1 cellular context compared by ENCODE assay signal in the genomic region with DNA sequence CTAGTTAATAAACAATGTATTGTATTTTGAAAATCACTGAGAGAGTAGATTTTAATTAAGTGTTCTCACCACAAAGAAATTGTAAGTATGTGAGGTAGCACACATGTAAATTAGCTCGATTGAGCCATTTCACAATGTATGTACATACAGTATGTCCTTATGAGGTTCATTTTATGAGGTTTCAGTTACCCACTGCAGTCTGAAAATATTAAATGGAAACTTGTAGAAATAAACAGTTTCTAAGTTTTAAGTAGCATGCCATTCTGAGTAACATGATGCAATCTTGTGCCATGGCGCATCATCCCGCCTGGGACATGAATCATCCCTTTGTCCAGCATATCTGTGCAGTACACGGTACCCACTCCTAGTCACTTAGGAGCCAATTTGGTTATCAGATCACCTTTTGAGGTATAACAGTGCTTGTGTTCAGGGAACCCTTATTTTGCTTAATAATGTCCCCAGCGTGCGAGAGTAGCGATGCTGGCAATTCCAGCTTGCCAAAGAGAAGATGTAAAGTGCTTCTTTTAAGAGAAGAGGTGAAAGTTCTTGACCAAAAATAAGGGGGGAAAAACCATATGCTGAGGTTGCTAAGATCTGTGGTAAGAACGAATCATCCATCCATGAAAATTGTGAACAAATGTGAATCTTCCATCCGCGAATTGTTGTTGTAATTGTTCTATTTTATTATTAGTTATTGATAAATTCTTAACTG.
TF ChIP-seq lines count a peak whose summit lies in the region.

No MANE protein-coding gene starts in this region.

TF ChIP-seq in K562, 482 proteins besides CTCF, POLR2A, EP300 and RAD21 (continued from another document and continues in another):
- TF ChIP-seq DEAF1 (CRISPR knock-in tag; IDR thresholded peaks at IDR 0.05) (no peak), CREBBP (IDR thresholded peaks at IDR 0.05; ENCODE audit: low read depth, low read length) (no peak), HOXB6 (CRISPR knock-in tag; IDR thresholded peaks at IDR 0.05; ENCODE audit: borderline replicate concordance) (no peak), CAMTA2 (CRISPR knock-in tag; conservative IDR thresholded peaks at IDR 0.05) (no peak), ZNF551 (CRISPR knock-in tag; IDR thresholded peaks at IDR 0.05) (no peak), ZNF780A (CRISPR knock-in tag; IDR thresholded peaks at IDR 0.05) (no peak), RFX7 (CRISPR knock-in tag; IDR thresholded peaks at IDR 0.05) (no peak), DNMT1 (IDR thresholded peaks at IDR 0.05) (no peak), NFYB (IDR thresholded peaks at IDR 0.05; ENCODE audit: extremely low read depth, insufficient read length) (no peak), MEF2D (tag; conservative IDR thresholded peaks at IDR 0.05; ENCODE audit: low read depth) (no peak), RBM34 (IDR thresholded peaks at IDR 0.05; ENCODE audit: borderline replicate concordance, insufficient read depth, low read length) (no peak), HBP1 (CRISPR knock-in tag; IDR thresholded peaks at IDR 0.05) (no peak), ETV1 (tag; conservative IDR thresholded peaks at IDR 0.05; ENCODE audit: low read depth) (no peak), MCM7 (IDR thresholded peaks at IDR 0.05) (no peak), NCOA2 (IDR thresholded peaks at IDR 0.05; ENCODE audit: partially characterized antibody in 2 of 2) (peak in 1 of 2 experiments; percentile 23), NR4A1 (CRISPR knock-in tag; IDR thresholded peaks at IDR 0.05) (no peak), NR4A1 (tag; IDR thresholded peaks at IDR 0.05) (no peak; the same call in 1 of the 2 replicates), JUND (IDR thresholded peaks at IDR 0.05; ENCODE audit: borderline replicate concordance, low read depth, low read length) (peak; percentile 96), JUND (tag; IDR thresholded peaks at IDR 0.05; ENCODE audit: borderline replicate concordance, low read depth, low read length) (peak; percentile 88; the same call in 2 of the 3 replicates), CREM (IDR thresholded peaks at IDR 0.05; ENCODE audit: low read depth) (0 out of 2 replicates have a peak, but pooled peaks have one; percentile 42), YY1 (IDR thresholded peaks at IDR 0.05; ENCODE audit: borderline replicate concordance in 1 of 3, control insufficient read depth in 1 of 3, extremely low read depth in 1 of 3, insufficient read depth in 3 of 3, insufficient read length in 1 of 3, insufficient replicate concordance in 2 of 3, low read depth in 1 of 3, low read length in 2 of 3) (no peak), ZNF174 (CRISPR knock-in tag; IDR thresholded peaks at IDR 0.05) (no peak), CEBPZ (IDR thresholded peaks at IDR 0.05; ENCODE audit: borderline replicate concordance, low read depth, low read length) (no peak), ZNF217 (CRISPR knock-in tag; IDR thresholded peaks at IDR 0.05) (no peak), C11orf30 (IDR thresholded peaks at IDR 0.05; ENCODE audit: low read depth) (no peak), ZKSCAN1 (IDR thresholded peaks at IDR 0.05; ENCODE audit: low read depth, low read length) (no peak), CEBPB (tag; IDR thresholded peaks at IDR 0.05) (peak; percentile 87), SRSF9 (IDR thresholded peaks at IDR 0.05; ENCODE audit: borderline replicate concordance, low read depth, low read length) (no peak), PKNOX1 (IDR thresholded peaks at IDR 0.05) (peak; percentile 70), DMBX1 (CRISPR knock-in tag; IDR thresholded peaks at IDR 0.05; ENCODE audit: borderline replicate concordance) (peak; percentile 81), COPS2 (conservative IDR thresholded peaks at IDR 0.05) (no peak), HNRNPK (IDR thresholded peaks at IDR 0.05; ENCODE audit: low read depth, low read length, poor library complexity, severe bottlenecking) (no peak), ELF4 (CRISPR knock-in tag; IDR thresholded peaks at IDR 0.05) (no peak), ZNF41 (CRISPR knock-in tag; conservative IDR thresholded peaks at IDR 0.05) (no peak), PPARD (CRISPR knock-in tag; IDR thresholded peaks at IDR 0.05) (no peak), ELK3 (CRISPR knock-in tag; IDR thresholded peaks at IDR 0.05) (no peak), ZNF311 (CRISPR knock-in tag; IDR thresholded peaks at IDR 0.05) (peak; percentile 51; the same call in 1 of the 2 replicates), ESRRA (IDR thresholded peaks at IDR 0.05; ENCODE audit: borderline replicate concordance, low read depth) (no peak), NR2C1 (IDR thresholded peaks at IDR 0.05) (no peak), NR2C1 (tag; IDR thresholded peaks at IDR 0.05) (peak; percentile 32; the same call in 1 of the 2 replicates), CSDE1 (IDR thresholded peaks at IDR 0.05) (no peak), CCAR2 (IDR thresholded peaks at IDR 0.05; ENCODE audit: low read depth, low read length) (no peak), ZBTB1 (CRISPR knock-in tag; IDR thresholded peaks at IDR 0.05; ENCODE audit: borderline replicate concordance, low read depth) (no peak), EHMT2 (IDR thresholded peaks at IDR 0.05) (no peak), GTF2F1 (IDR thresholded peaks at IDR 0.05; ENCODE audit: low read depth, low read length) (no peak), CXXC5 (CRISPR knock-in tag; IDR thresholded peaks at IDR 0.05) (peak; percentile 62), SMARCA4 (IDR thresholded peaks at IDR 0.05) (peak; percentile 87), SREBF2 (CRISPR knock-in tag; IDR thresholded peaks at IDR 0.05) (no peak), CCNT2 (IDR thresholded peaks at IDR 0.05; ENCODE audit: borderline replicate concordance, extremely low read depth, insufficient read length, low read depth, low read length) (no peak), SRSF3 (IDR thresholded peaks at IDR 0.05; ENCODE audit: insufficient read depth, low read length) (no peak), EP400 (IDR thresholded peaks at IDR 0.05) (peak; percentile 87), GTF2E2 (tag; IDR thresholded peaks at IDR 0.05) (0 out of 2 replicates have a peak, but pooled peaks have one; percentile 40), TFE3 (CRISPR knock-in tag; IDR thresholded peaks at IDR 0.05) (no peak), FOXK2 (conservative IDR thresholded peaks at IDR 0.05 in 1 of 2, IDR thresholded peaks at IDR 0.05 in 1 of 2; ENCODE audit: low read depth in 2 of 2) (no peak), RNF2 (IDR thresholded peaks at IDR 0.05) (no peak), ZNF695 (CRISPR knock-in tag; IDR thresholded peaks at IDR 0.05) (no peak)
- TF ChIP-seq, protein P1, sequence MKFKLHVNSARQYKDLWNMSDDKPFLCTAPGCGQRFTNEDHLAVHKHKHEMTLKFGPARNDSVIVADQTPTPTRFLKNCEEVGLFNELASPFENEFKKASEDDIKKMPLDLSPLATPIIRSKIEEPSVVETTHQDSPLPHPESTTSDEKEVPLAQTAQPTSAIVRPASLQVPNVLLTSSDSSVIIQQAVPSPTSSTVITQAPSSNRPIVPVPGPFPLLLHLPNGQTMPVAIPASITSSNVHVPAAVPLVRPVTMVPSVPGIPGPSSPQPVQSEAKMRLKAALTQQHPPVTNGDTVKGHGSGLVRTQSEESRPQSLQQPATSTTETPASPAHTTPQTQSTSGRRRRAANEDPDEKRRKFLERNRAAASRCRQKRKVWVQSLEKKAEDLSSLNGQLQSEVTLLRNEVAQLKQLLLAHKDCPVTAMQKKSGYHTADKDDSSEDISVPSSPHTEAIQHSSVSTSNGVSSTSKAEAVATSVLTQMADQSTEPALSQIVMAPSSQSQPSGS (CRISPR knock-in tag; IDR thresholded peaks at IDR 0.05), result no peak
- TF ChIP-seq, protein P2, sequence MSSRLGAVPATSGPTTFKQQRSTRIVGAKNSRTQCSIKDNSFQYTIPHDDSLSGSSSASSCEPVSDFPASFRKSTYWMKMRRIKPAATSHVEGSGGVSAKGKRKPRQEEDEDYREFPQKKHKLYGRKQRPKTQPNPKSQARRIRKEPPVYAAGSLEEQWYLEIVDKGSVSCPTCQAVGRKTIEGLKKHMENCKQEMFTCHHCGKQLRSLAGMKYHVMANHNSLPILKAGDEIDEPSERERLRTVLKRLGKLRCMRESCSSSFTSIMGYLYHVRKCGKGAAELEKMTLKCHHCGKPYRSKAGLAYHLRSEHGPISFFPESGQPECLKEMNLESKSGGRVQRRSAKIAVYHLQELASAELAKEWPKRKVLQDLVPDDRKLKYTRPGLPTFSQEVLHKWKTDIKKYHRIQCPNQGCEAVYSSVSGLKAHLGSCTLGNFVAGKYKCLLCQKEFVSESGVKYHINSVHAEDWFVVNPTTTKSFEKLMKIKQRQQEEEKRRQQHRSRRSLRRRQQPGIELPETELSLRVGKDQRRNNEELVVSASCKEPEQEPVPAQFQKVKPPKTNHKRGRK (tag; IDR thresholded peaks at IDR 0.05), result no peak
- TF ChIP-seq, protein P3, sequence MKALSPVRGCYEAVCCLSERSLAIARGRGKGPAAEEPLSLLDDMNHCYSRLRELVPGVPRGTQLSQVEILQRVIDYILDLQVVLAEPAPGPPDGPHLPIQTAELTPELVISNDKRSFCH (CRISPR knock-in tag; IDR thresholded peaks at IDR 0.05), result no peak
- TF ChIP-seq, protein P3 (tag; IDR thresholded peaks at IDR 0.05), result no peak
